11 cellular contexts compared by ENCODE assay signal in genomic region chr11:129143335-129143734, GRCh38. TPM values are rescaled to one million over a fixed set of nuclear protein-coding genes. Genes with fewer than 3 reads are reported as not detected.
A peak's percentile ranks its signal among the peaks of the same experiment; 100 is the strongest.
DNase-seq lines count a peak whose midpoint lies in the region; ATAC-seq and TF ChIP-seq lines count a peak whose summit lies in the region.
"Had no signal": no experiment of that assay in that cellular context is flagged by ENCODE, and none has a peak within 500 bp of the region (broad histone marks: within the 10 kb centered on the region; RNA-seq: fewer than 3 reads in every experiment).

No MANE protein-coding gene starts in this region.

- no peak overlapping the region for H3K27ac ChIP-seq in upper lobe of right lung
- H3K27ac ChIP-seq: 22Rv1, thyroid gland had no signal

- H3K4me3 ChIP-seq in upper lobe of right lung, result no peak overlapping the region
- H3K4me3 ChIP-seq: thyroid gland had no signal

- peak overlapping the region; percentile 94 for H3K27ac Mint-ChIP-seq in MCF 10A (ENCODE audit: low read depth, unreplicated experiment)

- DNase-seq in DMS 273 (lab: John Stamatoyannopoulos, UW; ENCODE audit: unreplicated experiment) (peak; percentile 57), DMS 273 treated with DMSO at 0.1 percent for 48 hours (lab: John Stamatoyannopoulos, UW) (no peak), MCF 10A (ENCODE audit: unreplicated experiment) (peak; percentile 100), left lobe of liver (ENCODE audit: low spot score) (no peak), upper lobe of right lung (peak; percentile 59), AML-193 (lab: John Stamatoyannopoulos, UW) (no peak)
- no peak for DNase-seq in stimulated activated CD4-positive, alpha-beta T cell treated with anti-CD3 and anti-CD28 coated beads, Interleukin-4, amount 100 ng/mL, for 4 hours
- DNase-seq: NCI-H1436 treated with DMSO at 0.1 percent for 48 hours had no signal

- H3K36me3 Mint-ChIP-seq in MCF 10A (ENCODE audit: insufficient read depth, unreplicated experiment), result peaks cover 9% of the 10 kb centered on the region

- peaks cover 7% of the 10 kb centered on the region for H3K9me3 Mint-ChIP-seq in MCF 10A (ENCODE audit: unreplicated experiment)

- POLR2A ChIA-PET in MCF 10A (lab: Yijun Ruan, JAX), result interaction anchor here (0.5 to 9.0 kb wide), 10 partner anchors 11 to 1765 kb away, joined by 3 to 103 read pairs (median 4); partner anchors contain the start of gene ARHGAP32

- BruUV-seq in MCF 10A (replicated peaks; lab: Mats Ljungman, UMichigan), result no TSS peak

- H3K4me1 Mint-ChIP-seq in MCF 10A (ENCODE audit: insufficient read depth, unreplicated experiment), result peaks cover 32% of the 10 kb centered on the region

- TF ChIP-seq CTCF in MCF 10A (IDR thresholded peaks at IDR 0.05; ENCODE audit: unreplicated experiment) (no peak), upper lobe of right lung (IDR thresholded peaks at IDR 0.05) (no peak)

- H3K27me3 ChIP-seq in upper lobe of right lung, result no peaks in the 10 kb centered on the region
- H3K27me3 ChIP-seq: thyroid gland had no signal

- H3K36me3 ChIP-seq in upper lobe of right lung, result no peaks in the 10 kb centered on the region
- H3K36me3 ChIP-seq: thyroid gland had no signal

- peak; percentile 49 for ATAC-seq in left lobe of liver
- peak; percentile 87 for ATAC-seq in upper lobe of right lung
- no peak for ATAC-seq in HG03342 (IDR thresholded peaks at IDR 0.05; ENCODE audit: unreplicated experiment)

- H3K9me3 ChIP-seq in upper lobe of right lung, result no peaks in the 10 kb centered on the region
- H3K9me3 ChIP-seq: thyroid gland had no signal

- no peaks in the 10 kb centered on the region for H3K4me1 ChIP-seq in upper lobe of right lung
- H3K4me1 ChIP-seq: thyroid gland had no signal

- peak overlapping the region; percentile 70 for H3K4me3 Mint-ChIP-seq in MCF 10A (ENCODE audit: unreplicated experiment)

- intact Hi-C loops in MCF 10A (cut with micrococcal nuclease) (loop anchor here (2.0 to 5.0 kb wide), 2 partner anchors 47 to 134 kb away; no protein-coding TSS in a partner anchor), upper lobe of right lung (cut with DNase I) (no loop called here)

- CTCF ChIA-PET in MCF 10A (lab: Yijun Ruan, JAX), result no interaction called here

- no peaks in the 10 kb centered on the region for H3K27me3 Mint-ChIP-seq in MCF 10A (ENCODE audit: insufficient read depth, unreplicated experiment)

RNA-seq across cellular contexts. Expression of gene ARHGAP32, which starts 48.8 kb away (rescaled TPM):
- total RNA-seq in MCF 10A (2022), result 62.6 and 71.3 TPM in 2 replicates
- 10.7 TPM for total RNA-seq in left lobe of liver
- total RNA-seq in upper lobe of right lung, result 25.7 TPM

Comparison
In these comparisons a context has a peak if more than half of its experiments do, and no peak if none do; other contexts are left out.
1. DNase-seq: peak in DMS 273 (single experiment), MCF 10A (single experiment) and upper lobe of right lung (single experiment); none in DMS 273 treated with DMSO at 0.1 percent for 48 hours (single experiment), left lobe of liver (single experiment), AML-193 (0 of 2) and stimulated activated CD4-positive, alpha-beta T cell treated with anti-CD3 and anti-CD28 coated beads, Interleukin-4, amount 100 ng/mL, for 4 hours (0 of 2).